Comparison of ENCODE assay signal across 8 cellular contexts in the genomic region with DNA sequence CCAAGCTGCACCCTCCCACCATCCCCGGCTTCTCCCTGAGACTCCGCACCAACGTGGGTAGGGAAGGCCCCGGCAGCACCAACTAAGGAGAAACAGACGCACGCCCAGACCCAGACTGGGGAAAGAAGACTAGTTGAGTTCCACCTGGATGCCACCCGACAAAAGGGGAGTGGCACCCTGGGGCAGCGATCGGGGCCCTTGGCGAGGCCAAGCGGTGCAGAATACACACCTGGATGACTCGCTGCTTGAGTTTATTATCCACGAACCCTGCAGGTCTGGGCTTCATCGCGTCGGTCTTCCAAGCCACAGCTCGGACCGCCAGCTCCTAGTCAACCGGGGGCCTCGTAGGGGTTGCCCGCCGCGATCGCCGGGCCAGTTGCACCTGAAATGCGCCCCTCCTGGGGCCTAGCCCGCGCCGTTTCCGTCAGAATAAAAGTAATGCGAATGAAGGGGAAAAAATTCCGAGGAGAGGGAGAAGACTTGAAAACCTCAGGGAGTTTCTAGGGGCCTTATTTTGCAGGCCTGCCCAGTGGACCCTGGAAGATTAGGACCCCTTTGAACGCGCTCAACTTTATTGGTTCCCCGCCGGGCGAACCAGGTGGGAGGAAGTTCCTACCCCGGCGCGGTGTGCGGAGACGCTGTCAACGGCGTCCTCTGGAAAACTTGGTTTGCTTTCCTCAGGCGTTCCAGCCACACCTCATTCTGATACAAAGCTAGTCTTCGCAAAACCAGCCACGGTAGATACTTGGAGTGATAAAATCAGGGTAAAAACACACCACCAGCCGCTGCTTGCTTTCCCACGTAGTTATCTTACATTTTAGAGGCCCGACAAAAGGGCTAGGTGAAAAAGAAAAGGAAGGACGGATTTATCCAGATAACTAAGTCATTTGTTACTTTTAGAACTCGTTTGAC. TPM values are rescaled to one million over a fixed set of nuclear protein-coding genes. Genes with fewer than 3 reads are reported as not detected.
A peak's percentile ranks its signal among the peaks of the same experiment; 100 is the strongest.
DNase-seq lines count a peak whose midpoint lies in the region; ATAC-seq and TF ChIP-seq lines count a peak whose summit lies in the region.

A gene (minus strand): TSS at position 331 of the 912 bp plus-strand sequence. CDS start 45 bp downstream, at position 286.

- peak within 1 kb of the TSS; percentile 91 for H3K4me3 Mint-ChIP-seq in dendritic cell treated with granulocyte-macrophage colony-stimulating factor and Interleukin-4, amounts not matched to agents 40 ng/mL and 50 ng/mL, for 4 days

- peak within 1 kb of the TSS; percentile 97 for H3K27ac Mint-ChIP-seq in dendritic cell treated with granulocyte-macrophage colony-stimulating factor and Interleukin-4, amounts not matched to agents 40 ng/mL and 50 ng/mL, for 4 days

- H3K27me3 ChIP-seq in left lung: no peaks in the 10 kb centered on the region

- DNase-seq in CD1c-positive myeloid dendritic cell (ENCODE audit: extremely low spot score): peak; percentile 88
- peak; percentile 90 for DNase-seq in NCI-H774 (lab: John Stamatoyannopoulos, UW)
- peak; percentile 59 to 75 for DNase-seq in activated CD4-positive, alpha-beta T cell treated with anti-CD3 and anti-CD28 coated beads, Interleukin-2, amount 50 U/mL, for 24 hours (ENCODE audit: low read depth in 1 of 2, low spot score in 1 of 2)
- DNase-seq in left lung: peak; percentile 88 to 93
- peak; percentile 68 for DNase-seq in stimulated activated CD4-positive, alpha-beta T cell treated with anti-CD3 and anti-CD28 coated beads, Interleukin-2, amount 100 ng/mL, for 4 hours (ENCODE audit: low read depth)

- peaks cover 6 to 40% of the 10 kb centered on the region in 2 donors for H3K4me1 ChIP-seq in left lung

- H3K9me3 Mint-ChIP-seq in dendritic cell treated with granulocyte-macrophage colony-stimulating factor and Interleukin-4, amounts not matched to agents 40 ng/mL and 50 ng/mL, for 4 days: no peaks in the 10 kb centered on the region

- no peaks in the 10 kb centered on the region for H3K27me3 Mint-ChIP-seq in dendritic cell treated with granulocyte-macrophage colony-stimulating factor and Interleukin-4, amounts not matched to agents 40 ng/mL and 50 ng/mL, for 4 days

- no peak for TF ChIP-seq CTCF in left lung (IDR thresholded peaks at IDR 0.05)

- H3K9me3 ChIP-seq in left lung: no peaks in the 10 kb centered on the region

- peaks cover 38% of the 10 kb centered on the region for H3K4me1 Mint-ChIP-seq in dendritic cell treated with granulocyte-macrophage colony-stimulating factor and Interleukin-4, amounts not matched to agents 40 ng/mL and 50 ng/mL, for 4 days (ENCODE audit: low read depth)

- H3K36me3 ChIP-seq in left lung: peaks cover 0 to 14% of the 10 kb centered on the region in 2 donors

- H3K4me3 ChIP-seq in left lung: peak within 1 kb of the TSS; percentile 66 to 88

- H3K36me3 Mint-ChIP-seq in dendritic cell treated with granulocyte-macrophage colony-stimulating factor and Interleukin-4, amounts not matched to agents 40 ng/mL and 50 ng/mL, for 4 days (ENCODE audit: low read depth): peaks cover 24% of the 10 kb centered on the region

- peak; percentile 82 for ATAC-seq in GM19397 (IDR thresholded peaks at IDR 0.05; ENCODE audit: unreplicated experiment)
- ATAC-seq in HG03565 (IDR thresholded peaks at IDR 0.05; ENCODE audit: unreplicated experiment): peak; percentile 46
- ATAC-seq in left lung: peak; percentile 95

- intact Hi-C loops in dendritic cell treated with granulocyte-macrophage colony-stimulating factor and Interleukin-4, amounts not matched to agents 40 ng/mL and 50 ng/mL, for 4 days (cut with micrococcal nuclease): loop anchor here (1.0 to 10.0 kb wide), 4 partner anchors 216 to 618 kb away; a partner anchor contains a TSS
- intact Hi-C loops in left lung (cut with DNase I): loop anchor here in 1 of 2 donors (5.0 kb wide), 1 partner anchor 213 kb away; no protein-coding TSS in a partner anchor

- H3K27ac ChIP-seq in left lung: peak within 1 kb of the TSS; percentile 93 to 94

RNA-seq across cellular contexts. Expression of the gene that starts here (rescaled TPM):
- total RNA-seq in left lung: 10 to 100 TPM; 22.4 to 25.0 TPM

Comparison
In these comparisons a context has a peak if more than half of its experiments do, and no peak if none do; other contexts are left out.
1. Peak in every context shown above with its lines: DNase-seq, ATAC-seq, H3K4me3 ChIP-seq and H3K27ac ChIP-seq.